Comparison of ENCODE assay signal across 14 cellular contexts in the genomic region with DNA sequence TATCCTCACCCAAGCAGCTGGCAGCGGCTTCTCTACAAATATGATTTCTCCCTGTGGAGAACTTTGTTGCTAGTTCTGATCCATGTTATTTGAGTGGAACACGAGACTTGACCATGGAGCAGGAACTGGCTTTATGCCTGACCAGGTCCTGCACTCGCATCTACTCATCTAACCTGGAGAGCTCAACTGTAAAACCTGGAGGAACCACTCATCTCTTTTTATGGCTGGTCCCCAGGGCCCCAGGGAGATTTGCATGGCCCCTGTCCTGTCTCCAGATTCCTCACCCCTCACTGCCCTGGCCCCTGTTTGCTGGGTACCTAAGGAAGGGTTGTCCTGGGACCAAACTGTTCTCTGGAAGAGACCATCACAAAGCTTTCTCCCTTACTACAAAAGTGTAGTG. TPM values are rescaled to one million over a fixed set of nuclear protein-coding genes. Genes with fewer than 3 reads are reported as not detected.
DNase-seq lines count a peak whose midpoint lies in the region; ATAC-seq and TF ChIP-seq lines count a peak whose summit lies in the region.
"Had no signal": no experiment of that assay in that cellular context is flagged by ENCODE, and none has a peak within 500 bp of the region (broad histone marks: within the 10 kb centered on the region; RNA-seq: fewer than 3 reads in every experiment).

No MANE protein-coding gene starts in this region.

- H3K27ac Mint-ChIP-seq in GM23338, result no peak overlapping the region; the same call in 1 of the 2 replicates
- H3K27ac Mint-ChIP-seq: T-helper 2 cell treated with Interferon-gamma antibody and Interleukin-4, amounts not matched to agents 5 μg/mL and 100 μg/mL, for 36 hours had no signal

- H3K9me3 ChIP-seq in BLaER1, result peaks cover 58% of the 10 kb centered on the region
- H3K9me3 ChIP-seq in Loucy (ENCODE audit: insufficient read depth, low read depth, low read length), result peaks cover 6% of the 10 kb centered on the region; the same call in 1 of the 2 replicates
- H3K9me3 ChIP-seq: right lobe of liver had no signal

- H3K18ac ChIP-seq in mesendoderm (ENCODE audit: low read length), result peak overlapping the region; percentile 30

- no peak overlapping the region for H3K56ac ChIP-seq in mesendoderm (ENCODE audit: low read length)

- H3K79me2 ChIP-seq in GM23338 (replicated peaks; ENCODE audit: insufficient read depth), result peaks cover 35% of the 10 kb centered on the region
- H3K79me2 ChIP-seq in Loucy (ENCODE audit: insufficient read depth, low read length), result peaks cover 12% of the 10 kb centered on the region; the same call in 1 of the 2 replicates
- H3K79me2 ChIP-seq in mesendoderm (ENCODE audit: control insufficient read depth, insufficient read depth, low read length), result peaks cover 7% of the 10 kb centered on the region

- ATAC-seq in GM23338, result no peak

- in situ Hi-C loops in GM13976 (cut with MboI; ENCODE audit: low sequenced_read_pairs, unreplicated experiment), result no loop called here

- no peak overlapping the region for H3K23ac ChIP-seq in mesendoderm (ENCODE audit: low read length)

- H3K4me2 ChIP-seq in BLaER1 (peak overlapping the region; percentile 2; the same call in 1 of the 2 replicates), GM23338 (peak overlapping the region; percentile 58), Loucy (ENCODE audit: low read depth, low read length, poor library complexity, severe bottlenecking) (peak overlapping the region; percentile 18), mesendoderm (ENCODE audit: low read length) (no peak overlapping the region)

- H4K8ac ChIP-seq in mesendoderm (ENCODE audit: low read depth, low read length), result peak overlapping the region; percentile 82

- peaks cover 27% of the 10 kb centered on the region for H3K4me1 Mint-ChIP-seq in GM23338

- no CpG with 5 or more reads among the region's 3 CpGs for WGBS in mesendoderm (ENCODE audit: extremely low coverage, insufficient coverage, low lambda C conversion rate)

- H3F3A ChIP-seq in GM23338 (replicated peaks; ENCODE audit: low read depth), result no peaks in the 10 kb centered on the region; the same call in 1 of the 2 replicates
- H3F3A ChIP-seq in Loucy (ENCODE audit: low read depth), result no peaks in the 10 kb centered on the region

- H2BK120ac ChIP-seq in mesendoderm (ENCODE audit: low read depth, low read length), result no peak overlapping the region

- H3K9me2 ChIP-seq in GM23338 (ENCODE audit: insufficient read depth) (no peaks in the 10 kb centered on the region), Loucy (replicated peaks; ENCODE audit: low read depth, low read length) (no peaks in the 10 kb centered on the region)

- H3K27me3 Mint-ChIP-seq in GM23338 (ENCODE audit: insufficient read depth, low read depth, poor library complexity), result peaks cover 11% of the 10 kb centered on the region

- H3K9me3 Mint-ChIP-seq in GM23338, result peaks cover 13% of the 10 kb centered on the region; the same call in 2 of the 3 replicates

- H2AK5ac ChIP-seq in mesendoderm (ENCODE audit: low read length), result no peak overlapping the region

- H4K20me1 ChIP-seq in BLaER1 (no peaks in the 10 kb centered on the region), GM23338 (replicated peaks; ENCODE audit: insufficient read depth) (peaks cover 6% of the 10 kb centered on the region; the same call in 1 of the 2 replicates), Loucy (ENCODE audit: insufficient read depth, low read length, poor library complexity, severe bottlenecking) (no peaks in the 10 kb centered on the region)

- H3K4me3 Mint-ChIP-seq in GM23338, result peak overlapping the region; percentile 50; the same call in 2 of the 3 replicates

- H3K79me1 ChIP-seq in mesendoderm (ENCODE audit: low read length), result peaks cover 5% of the 10 kb centered on the region

- H3K36me3 ChIP-seq in BLaER1 (peaks cover 18% of the 10 kb centered on the region), GM23338 (ENCODE audit: insufficient read depth) (no peaks in the 10 kb centered on the region), Loucy (ENCODE audit: insufficient read depth, low read length) (no peaks in the 10 kb centered on the region), mesendoderm (ENCODE audit: control insufficient read depth, insufficient read depth, low read length) (no peaks in the 10 kb centered on the region)

- H3K36me3 Mint-ChIP-seq in GM23338 (ENCODE audit: low read depth), result peaks cover 18% of the 10 kb centered on the region

- H3K27me3 ChIP-seq in BLaER1 (no peaks in the 10 kb centered on the region), GM23338 (ENCODE audit: insufficient read depth) (peaks cover 18% of the 10 kb centered on the region), Loucy (ENCODE audit: insufficient read depth, low read length, poor library complexity, severe bottlenecking) (no peaks in the 10 kb centered on the region), mesendoderm (ENCODE audit: insufficient read depth, low read length, poor library complexity) (no peaks in the 10 kb centered on the region)
- H3K27me3 ChIP-seq: foreskin keratinocyte, right lobe of liver, tibial artery had no signal

- H2BK5ac ChIP-seq in mesendoderm (ENCODE audit: low read length), result no peak overlapping the region

- DNase-seq in GM23338 (ENCODE audit: low spot score) (no peak), mesendoderm (no peak), GM13976 (ENCODE audit: low spot score) (no peak), NCI-H187 treated with DMSO at 0.1 percent for 48 hours (lab: John Stamatoyannopoulos, UW) (no peak), KG1 (lab: John Stamatoyannopoulos, UW) (no peak), NOMO-1 (lab: John Stamatoyannopoulos, UW; ENCODE audit: unreplicated experiment in 2 of 2) (no peak)
- DNase-seq: tibial artery had no signal

- peaks cover 31% of the 10 kb centered on the region for H3K4me1 ChIP-seq in BLaER1
- peaks cover 27% of the 10 kb centered on the region for H3K4me1 ChIP-seq in GM23338 (ENCODE audit: insufficient read depth)
- peaks cover 8% of the 10 kb centered on the region for H3K4me1 ChIP-seq in Loucy (ENCODE audit: insufficient read depth, low read length, poor library complexity, severe bottlenecking)
- H3K4me1 ChIP-seq in mesendoderm (ENCODE audit: control insufficient read depth, low read depth, low read length), result peaks cover 2% of the 10 kb centered on the region
- H3K4me1 ChIP-seq: foreskin keratinocyte had no signal

- H3K4me3 ChIP-seq in BLaER1 (no peak overlapping the region), GM23338 (no peak overlapping the region), Loucy (ENCODE audit: low read length, poor library complexity, severe bottlenecking) (no peak overlapping the region), mesendoderm (ENCODE audit: low read length) (no peak overlapping the region)
- H3K4me3 ChIP-seq: lung had no signal

- H2AFZ ChIP-seq in GM23338 (no peak overlapping the region), Loucy (ENCODE audit: low read length) (no peak overlapping the region)

- H3K9ac ChIP-seq in BLaER1, result no peak overlapping the region
- H3K9ac ChIP-seq in Loucy (ENCODE audit: low read depth, low read length, poor library complexity, severe bottlenecking), result no peak overlapping the region
- H3K9ac ChIP-seq in mesendoderm (ENCODE audit: low read length), result no peak overlapping the region

- no peak overlapping the region for H2BK15ac ChIP-seq in mesendoderm (replicated peaks; ENCODE audit: low read depth)

- H4K5ac ChIP-seq in mesendoderm (ENCODE audit: low read length), result no peak overlapping the region

- TF ChIP-seq CTCF in GM23338 (conservative IDR thresholded peaks at IDR 0.05; ENCODE audit: low read depth in 2 of 2) (no peak), Loucy (conservative IDR thresholded peaks at IDR 0.05; ENCODE audit: low read length) (no peak), GM13976 (IDR thresholded peaks at IDR 0.05; ENCODE audit: borderline replicate concordance, control extremely low read depth, extremely low read depth, insufficient read depth, missing control alignments) (no peak)

- H3K4ac ChIP-seq in mesendoderm (ENCODE audit: low read depth, low read length), result no peak overlapping the region

- H3K27ac ChIP-seq in BLaER1 (no peak overlapping the region), GM23338 (ENCODE audit: low read depth) (peak overlapping the region; percentile 56), mesendoderm (ENCODE audit: low read depth, low read length) (no peak overlapping the region)
- H3K27ac ChIP-seq: foreskin keratinocyte, right lobe of liver had no signal

TF ChIP-seq in GM23338, 12 proteins besides CTCF, POLR2A, EP300 and RAD21 (continues in another document):
- no peak for TF ChIP-seq POLR2AphosphoS5 (IDR thresholded peaks at IDR 0.05; ENCODE audit: low read depth)
- TF ChIP-seq, protein P1, sequence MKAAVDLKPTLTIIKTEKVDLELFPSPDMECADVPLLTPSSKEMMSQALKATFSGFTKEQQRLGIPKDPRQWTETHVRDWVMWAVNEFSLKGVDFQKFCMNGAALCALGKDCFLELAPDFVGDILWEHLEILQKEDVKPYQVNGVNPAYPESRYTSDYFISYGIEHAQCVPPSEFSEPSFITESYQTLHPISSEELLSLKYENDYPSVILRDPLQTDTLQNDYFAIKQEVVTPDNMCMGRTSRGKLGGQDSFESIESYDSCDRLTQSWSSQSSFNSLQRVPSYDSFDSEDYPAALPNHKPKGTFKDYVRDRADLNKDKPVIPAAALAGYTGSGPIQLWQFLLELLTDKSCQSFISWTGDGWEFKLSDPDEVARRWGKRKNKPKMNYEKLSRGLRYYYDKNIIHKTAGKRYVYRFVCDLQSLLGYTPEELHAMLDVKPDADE (IDR thresholded peaks at IDR 0.05), result no peak
- TF ChIP-seq ZNF331 (CRISPR knock-in tag; IDR thresholded peaks at IDR 0.05; ENCODE audit: low read depth), result no peak

RNA-seq across cellular contexts. Expression of a gene that starts 16.0 kb away (rescaled TPM):
- 27.2 and 31.3 TPM in 2 replicates for total RNA-seq in GM23338 (2014; rRNA removed; shearing (Covaris generic))
- polyA plus RNA-seq in GM23338 (2016; fragmentation: Nextera tagmentation; extraction: Ambion mirVana), result 13.5 and 15.5 TPM in 2 replicates
- polyA plus RNA-seq in mesendoderm (2013, experiment 1 of 2), result 16.7 TPM
- 15.8 TPM for polyA plus RNA-seq in mesendoderm (2013, experiment 2 of 2)

RNA-seq across cellular contexts. Expression of a gene that starts 49.1 kb away (rescaled TPM):
- not detected in 2 replicates for total RNA-seq in GM23338 (2014; rRNA removed; shearing (Covaris generic))
- polyA plus RNA-seq in GM23338 (2016; fragmentation: Nextera tagmentation; extraction: Ambion mirVana), result not detected in 2 replicates
- polyA plus RNA-seq in mesendoderm (2013, experiment 1 of 2), result not detected
- not detected for polyA plus RNA-seq in mesendoderm (2013, experiment 2 of 2)
- total RNA-seq: foreskin keratinocyte, H4, lung, right lobe of liver had no signal
- polyA plus RNA-seq: foreskin keratinocyte, lung had no signal
